In genomic region chr5:68449380-68449779, GRCh38 we compare ENCODE assay signal across 1 cellular context.
TF ChIP-seq lines count a peak whose summit lies in the region.

No MANE protein-coding gene starts in this region.

TF ChIP-seq in GM23338, 12 proteins besides CTCF, POLR2A, EP300 and RAD21 (continued from another document):
- no peak for TF ChIP-seq ZNF462 (CRISPR knock-in tag; IDR thresholded peaks at IDR 0.05)
